Comparison of ENCODE assay signal across 8 cellular contexts in the genomic region with DNA sequence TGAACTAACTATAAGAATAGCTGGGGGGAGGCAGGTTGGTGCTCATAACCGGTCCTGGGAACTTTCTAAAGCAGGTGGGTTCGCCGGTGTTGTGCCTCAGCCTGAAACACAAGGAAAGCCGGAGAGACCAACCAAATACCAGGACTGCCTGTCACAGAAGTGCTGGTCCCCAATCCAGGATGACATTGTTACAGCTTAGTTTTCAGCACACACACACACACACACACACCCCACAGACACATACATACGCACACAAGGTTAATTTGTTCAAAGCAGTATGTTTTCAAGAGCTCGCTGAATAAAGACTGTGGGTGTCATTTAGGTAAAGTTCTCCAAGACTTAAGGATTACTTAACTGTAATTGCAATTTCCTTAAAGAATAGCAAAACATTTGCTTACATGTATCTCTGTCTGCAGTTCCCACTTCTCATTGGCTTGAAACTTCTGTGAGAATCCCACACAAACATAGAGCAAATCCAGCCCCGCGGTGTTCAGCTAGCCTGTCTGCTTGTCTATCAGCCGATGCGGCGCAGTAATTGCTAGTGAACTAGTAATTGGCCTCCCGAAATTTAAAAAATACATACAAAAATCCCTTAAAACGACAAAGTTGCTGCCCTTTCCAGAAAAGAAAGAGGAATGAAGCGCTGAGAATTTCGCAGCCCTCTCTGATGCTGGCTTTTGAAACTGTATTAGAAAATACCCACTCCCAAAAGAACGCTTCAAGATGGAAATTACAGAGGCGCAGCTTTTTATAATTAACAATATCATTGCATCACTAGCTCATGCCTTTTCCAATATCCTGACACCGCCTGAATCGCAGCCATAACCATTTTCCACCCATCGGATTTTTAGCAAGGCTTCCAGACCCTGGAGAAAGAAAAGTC. TPM values are rescaled to one million over a fixed set of nuclear protein-coding genes. Genes with fewer than 3 reads are reported as not detected.
DNase-seq lines count a peak whose midpoint lies in the region; ATAC-seq, FAIRE-seq and TF ChIP-seq lines count a peak whose summit lies in the region.

No MANE protein-coding gene starts in this region.

- no peak overlapping the region for H2BK120ac ChIP-seq in H1 (replicated peaks; ENCODE audit: low read depth, low read length)

- no peaks in the 10 kb centered on the region for H4K20me1 ChIP-seq in H1 (replicated peaks in 1 of 2; ENCODE audit: control insufficient read depth in 1 of 2, insufficient read depth in 2 of 2, low read length in 2 of 2)

- no peak overlapping the region for H4K8ac ChIP-seq in H1 (ENCODE audit: extremely low read depth, insufficient read depth, low read length)

- no peak overlapping the region for H2BK20ac ChIP-seq in H1 (ENCODE audit: low read length)

- H3K18ac ChIP-seq in H1 (ENCODE audit: extremely low read depth, low read length): no peak overlapping the region

- peak overlapping the region in 1 of 4 experiments; percentile 44; a peak in 1 of 7 replicates for H3K9ac ChIP-seq in H1 (replicated peaks in 1 of 4; ENCODE audit: extremely low read depth in 1 of 4, low read depth in 3 of 4, low read length in 3 of 4)

- no peak for TF ChIP-seq CTCF in H1 (IDR thresholded peaks at IDR 0.05; ENCODE audit: control extremely low read depth in 1 of 3, insufficient read depth in 1 of 3, low read depth in 1 of 3, low read length in 3 of 3)

- no peak overlapping the region for H2BK12ac ChIP-seq in H1 (ENCODE audit: low read depth, low read length)

- H3K79me1 ChIP-seq in H1 (ENCODE audit: low read depth, low read length): no peaks in the 10 kb centered on the region

- POLR2A ChIA-PET in H1 (lab: Charles Lee; ENCODE audit: partially characterized antibody): interaction anchor here (0.7 to 2.6 kb wide), 5 partner anchors 8 to 437 kb away, joined by 3 to 8 read pairs (median 3); partner anchors contain the start of gene PPP4R3A

- 76% methylated on average over 20 of the region's 20 CpGs; no CpG with 5 or more reads in 1 of the 2 experiments for WGBS in H1 (ENCODE audit: extremely low coverage in 1 of 2, insufficient coverage in 1 of 2, insufficient read length in 1 of 2, insufficient replicate concordance in 2 of 2, low coverage in 1 of 2, low lambda C conversion rate in 2 of 2, missing lambda C conversion rate in 1 of 2), 2 experiments

- peaks cover 8% of the 10 kb centered on the region; the same call in 1 of the 2 replicates for H3K23me2 ChIP-seq in H1 (ENCODE audit: low read depth, low read length)

- peaks cover 29% of the 10 kb centered on the region for H3K79me2 ChIP-seq in ACC112 (ENCODE audit: control insufficient read depth, insufficient read depth, low read length, unreplicated experiment)
- no peaks in the 10 kb centered on the region for H3K79me2 ChIP-seq in H1 (ENCODE audit: control insufficient read depth in 1 of 2, insufficient read depth in 2 of 2, low read length in 2 of 2)

- no peak for TF ChIP-seq RAD21 in H1 (IDR thresholded peaks at IDR 0.05 in 1 of 2, conservative IDR thresholded peaks at IDR 0.05 in 1 of 2; ENCODE audit: low read depth in 2 of 2, low read length in 2 of 2)

- no peak overlapping the region for H2BK15ac ChIP-seq in H1 (ENCODE audit: low read length)

- peak overlapping the region; percentile 63 to 87 for H3K4me2 ChIP-seq in H1 (ENCODE audit: insufficient read depth in 1 of 2, low read depth in 2 of 2, low read length in 2 of 2)

- H2AFZ ChIP-seq in ACC112 (ENCODE audit: low read length, unreplicated experiment) (peak overlapping the region; percentile 86), H1 (ENCODE audit: low read length) (no peak overlapping the region)

- TF ChIP-seq EP300 in H1 (IDR thresholded peaks at IDR 0.05; ENCODE audit: borderline replicate concordance in 1 of 2, low read depth in 2 of 2, low read length in 2 of 2): no peak

- DNase-seq in NCI-H1694 (lab: John Stamatoyannopoulos, UW) (peak; percentile 41), H1 (ENCODE audit: low read depth in 1 of 2, low spot score in 2 of 2) (peak in 1 of 2 experiments; percentile 35), myocyte (ENCODE audit: low read depth) (peak; percentile 33)
- DNase-seq in stimulated activated CD4-positive, alpha-beta T cell treated with anti-CD3 and anti-CD28 coated beads, Interleukin-12 subunit alpha, Interleukin-12 subunit beta, amount 100 ng/mL, for 4 hours: no peak

- no peak overlapping the region for H2BK5ac ChIP-seq in H1 (ENCODE audit: low read depth, low read length)

- H4K91ac ChIP-seq in H1 (replicated peaks; ENCODE audit: insufficient read length, low read length): no peak overlapping the region

- no peak overlapping the region for H3K4ac ChIP-seq in H1 (replicated peaks; ENCODE audit: insufficient read length, low read depth, low read length)

- CTCF ChIA-PET in H1 (lab: Charles Lee; ENCODE audit: partially characterized antibody): interaction anchor here (0.8 to 2.6 kb wide), 5 partner anchors 22 to 84 kb away, joined by 3 to 8 read pairs (median 4); no protein-coding TSS in a partner anchor

- no peak for FAIRE-seq in H1 (lab: Jason Lieb, UNC)

- ATAC-seq in GM18505 (IDR thresholded peaks at IDR 0.05; ENCODE audit: unreplicated experiment) (no peak), HG02973 (IDR thresholded peaks at IDR 0.05; ENCODE audit: unreplicated experiment) (no peak), GM21786 (IDR thresholded peaks at IDR 0.05; ENCODE audit: unreplicated experiment) (no peak)

- no peak overlapping the region for H3K56ac ChIP-seq in H1 (replicated peaks; ENCODE audit: insufficient read length, low read depth, low read length)

- H3K36me3 ChIP-seq in ACC112 (ENCODE audit: insufficient read depth, low read length) (no peaks in the 10 kb centered on the region), H1 (ENCODE audit: control insufficient read depth in 2 of 4, insufficient read depth in 4 of 4, low read length in 3 of 4) (no peaks in the 10 kb centered on the region)

- no peak overlapping the region for H3K23ac ChIP-seq in H1 (ENCODE audit: insufficient read length)

- H3K27me3 ChIP-seq in ACC112 (ENCODE audit: insufficient read depth, low read length) (no peaks in the 10 kb centered on the region), H1 (replicated peaks in 1 of 4; ENCODE audit: control insufficient read depth in 3 of 4, extremely low read depth in 1 of 4, insufficient read depth in 3 of 4, low read length in 3 of 4) (peaks cover 4 to 25% (median 16%) of the 10 kb centered on the region in 4 experiments)

- H3K9me3 ChIP-seq in H1 (ENCODE audit: insufficient read depth in 2 of 2, low read depth in 1 of 2, low read length in 1 of 2): no peaks in the 10 kb centered on the region

- TF ChIP-seq POLR2A in H1 (IDR thresholded peaks at IDR 0.05; ENCODE audit: control extremely low read depth in 1 of 2, low read depth in 2 of 2, low read length in 2 of 2): no peak
- TF ChIP-seq POLR2A in GM18505 (IDR thresholded peaks at IDR 0.05; ENCODE audit: borderline replicate concordance, extremely low read depth, insufficient read depth, insufficient read length): no peak

- no peak overlapping the region for H3K14ac ChIP-seq in H1 (ENCODE audit: insufficient read length)

- H3K27ac ChIP-seq in ACC112 (ENCODE audit: low read depth, low read length): peak overlapping the region; percentile 33; the same call in 1 of the 2 replicates
- H3K27ac ChIP-seq in H1 (ENCODE audit: low read depth, low read length): no peak overlapping the region

- H3K4me3 ChIP-seq in ACC112 (ENCODE audit: low read depth, low read length): peak overlapping the region; percentile 89
- peak overlapping the region; percentile 34 to 79 (median 56) for H3K4me3 ChIP-seq in H1 (ENCODE audit: extremely low read depth in 1 of 4, insufficient read depth in 2 of 4, low read depth in 3 of 4, low read length in 4 of 4)

- H3K4me1 ChIP-seq in ACC112 (ENCODE audit: control insufficient read depth, insufficient read depth, low read length, unreplicated experiment): peaks cover 19% of the 10 kb centered on the region
- H3K4me1 ChIP-seq in H1 (replicated peaks in 1 of 4; ENCODE audit: control insufficient read depth in 3 of 4, insufficient read depth in 4 of 4, low read length in 3 of 4): peaks cover 0 to 4% (median 0%) of the 10 kb centered on the region in 4 experiments; a peak in 2 of 7 replicates

- no peak overlapping the region for H2AK5ac ChIP-seq in H1 (ENCODE audit: low read depth, low read length)

- H4K5ac ChIP-seq in H1 (ENCODE audit: insufficient read length, low read depth, low read length): no peak overlapping the region

TF ChIP-seq in H1, 55 proteins besides CTCF, POLR2A, EP300 and RAD21 (continues in another document):
- TF ChIP-seq BRCA1 (IDR thresholded peaks at IDR 0.05; ENCODE audit: low read depth, low read length) (no peak), RBBP5 (IDR thresholded peaks at IDR 0.05; ENCODE audit: borderline replicate concordance, low read depth, low read length) (no peak), SP2 (IDR thresholded peaks at IDR 0.05; ENCODE audit: low read length) (no peak), SAP30 (IDR thresholded peaks at IDR 0.05; ENCODE audit: insufficient read depth, insufficient replicate concordance, low read length) (no peak), SP1 (IDR thresholded peaks at IDR 0.05; ENCODE audit: low read depth, low read length) (no peak), SP4 (IDR thresholded peaks at IDR 0.05; ENCODE audit: low read length) (no peak), YY1 (IDR thresholded peaks at IDR 0.05; ENCODE audit: low read depth, low read length) (no peak), CEBPB (IDR thresholded peaks at IDR 0.05; ENCODE audit: low read depth, low read length) (no peak), NANOG (IDR thresholded peaks at IDR 0.05; ENCODE audit: insufficient read depth, low read depth, low read length, poor library complexity, severe bottlenecking) (no peak), BACH1 (IDR thresholded peaks at IDR 0.05; ENCODE audit: low read length) (no peak)
- TF ChIP-seq, protein P1, sequence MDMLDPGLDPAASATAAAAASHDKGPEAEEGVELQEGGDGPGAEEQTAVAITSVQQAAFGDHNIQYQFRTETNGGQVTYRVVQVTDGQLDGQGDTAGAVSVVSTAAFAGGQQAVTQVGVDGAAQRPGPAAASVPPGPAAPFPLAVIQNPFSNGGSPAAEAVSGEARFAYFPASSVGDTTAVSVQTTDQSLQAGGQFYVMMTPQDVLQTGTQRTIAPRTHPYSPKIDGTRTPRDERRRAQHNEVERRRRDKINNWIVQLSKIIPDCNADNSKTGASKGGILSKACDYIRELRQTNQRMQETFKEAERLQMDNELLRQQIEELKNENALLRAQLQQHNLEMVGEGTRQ (IDR thresholded peaks at IDR 0.05; ENCODE audit: low read length): no peak

RNA-seq across cellular contexts. Expression of gene FBLN5, which starts 0.9 kb away (rescaled TPM):
- 3.5 and 4.2 TPM in 2 replicates for total RNA-seq in H1 (2021; fragmentation: NEBNext Ultra II Directional; extraction: Animal tissue kit (Norgen Biotek cat#: 25700))
- 0.88 and 1.1 TPM in 2 replicates for polyA plus RNA-seq in H1 (2011; rRNA removed)
- 0.57 TPM for polyA plus RNA-seq in H1 (2011; cell fraction: cytosol; rRNA removed)
- polyA plus RNA-seq in H1 (2011; cell fraction: nucleus; rRNA removed): 1.3 TPM
- 1.9 to 2.1 TPM (median 2.0 TPM) in 4 replicates for polyA plus RNA-seq in H1 (2012, experiment 1 of 2)
- 2.2 TPM for polyA plus RNA-seq in H1 (2012, experiment 2 of 2)
- polyA plus RNA-seq in H1 (2013, experiment 1 of 2): 5.7 TPM
- 6.3 TPM for polyA plus RNA-seq in H1 (2013, experiment 2 of 2)
- 1.2 and 1.7 TPM in 2 replicates for polyA minus RNA-seq in H1 (2011; rRNA and poly(A)+ RNA removed)
- polyA minus RNA-seq in H1 (2011; cell fraction: cytosol; rRNA and poly(A)+ RNA removed): not detected
- polyA minus RNA-seq in H1 (2011; cell fraction: nucleus; rRNA and poly(A)+ RNA removed): 1.4 TPM
- total RNA-seq in myocyte: 4.9 and 7.3 TPM in 2 replicates
- 31.8 TPM for polyA plus RNA-seq in myocyte (2012)
